In genomic region chrX:48997455-48997854, GRCh38 we compare ENCODE assay signal across 18 cellular contexts.
"Had no signal": no experiment of that assay in that cellular context is flagged by ENCODE, and none has a peak within 500 bp of the region (broad histone marks: within the 10 kb centered on the region; RNA-seq: fewer than 3 reads in every experiment).

No MANE protein-coding gene starts in this region.

- H3K9me3 ChIP-seq: heart right ventricle had no signal

- H3K27me3 ChIP-seq: tibial artery had no signal

- H3K27ac ChIP-seq: coronary artery, epithelial cell of prostate, heart right ventricle, tibial artery had no signal

- H3K4me3 ChIP-seq: coronary artery, heart right ventricle, tibial artery had no signal

- ATAC-seq: heart right ventricle, left cardiac atrium had no signal

- DNase-seq: activated CD4-positive, alpha-beta memory T cell treated with anti-CD3 and anti-CD28 coated beads, Interleukin-2, amount 10 ng/mL, durations not matched to agents 7 days and 5 days; activated CD4-positive, alpha-beta T cell treated with anti-CD3 and anti-CD28 coated beads for 48 hours; activated CD4-positive, CD25-positive, alpha-beta regulatory T cell; activated effector memory CD4-positive, alpha-beta T cell treated with anti-CD3 and anti-CD28 coated beads, Interleukin-2, amount 50 U/mL, for 16 hours; activated T-cell treated with anti-CD3 and anti-CD28 coated beads, Interleukin-2, amount 50 U/mL, for 24 hours; cerebellar nuclear complex; heart right ventricle; islet precursor cell; left cardiac atrium; stimulated activated CD4-positive, alpha-beta T cell treated with anti-CD3 and anti-CD28 coated beads, Interleukin-4, amount 100 ng/mL, for 1 hour; T-helper 9 cell; tibial artery had no signal

- H3K4me3 Mint-ChIP-seq: activated CD4-positive, alpha-beta memory T cell treated with anti-CD3 and anti-CD28 coated beads, Interleukin-2, amount 10 ng/mL, durations not matched to agents 7 days and 5 days; activated naive CD4-positive, alpha-beta T cell treated with anti-CD3 and anti-CD28 coated beads, Interleukin-2, amount 10 ng/mL, durations not matched to agents 7 days and 5 days; activated T-cell treated with anti-CD3 and anti-CD28 coated beads, Interleukin-2, amount 50 U/mL, for 24 hours; memory B cell; stimulated activated naive CD8-positive, alpha-beta T cell treated with anti-CD3 and anti-CD28 coated beads, Interleukin-15, Interleukin-2, amounts not matched to agents 100 ng/mL and 50 ng/mL, for 24 hours had no signal

- H3K27ac Mint-ChIP-seq: activated CD4-positive, alpha-beta memory T cell treated with anti-CD3 and anti-CD28 coated beads, Interleukin-2, amount 10 ng/mL, durations not matched to agents 7 days and 5 days; activated naive CD4-positive, alpha-beta T cell treated with anti-CD3 and anti-CD28 coated beads, Interleukin-2, amount 10 ng/mL, durations not matched to agents 7 days and 5 days; activated T-cell treated with anti-CD3 and anti-CD28 coated beads, Interleukin-2, amount 50 U/mL, for 24 hours; memory B cell; stimulated activated naive CD8-positive, alpha-beta T cell treated with anti-CD3 and anti-CD28 coated beads, Interleukin-15, Interleukin-2, amounts not matched to agents 100 ng/mL and 50 ng/mL, for 24 hours had no signal

- H3K9me3 Mint-ChIP-seq: activated CD4-positive, alpha-beta memory T cell treated with anti-CD3 and anti-CD28 coated beads, Interleukin-2, amount 10 ng/mL, durations not matched to agents 7 days and 5 days; activated naive CD4-positive, alpha-beta T cell treated with anti-CD3 and anti-CD28 coated beads, Interleukin-2, amount 10 ng/mL, durations not matched to agents 7 days and 5 days; activated T-cell treated with anti-CD3 and anti-CD28 coated beads, Interleukin-2, amount 50 U/mL, for 24 hours; memory B cell; stimulated activated naive CD8-positive, alpha-beta T cell treated with anti-CD3 and anti-CD28 coated beads, Interleukin-15, Interleukin-2, amounts not matched to agents 100 ng/mL and 50 ng/mL, for 24 hours had no signal

- H3K27me3 Mint-ChIP-seq: activated CD4-positive, alpha-beta memory T cell treated with anti-CD3 and anti-CD28 coated beads, Interleukin-2, amount 10 ng/mL, durations not matched to agents 7 days and 5 days; activated naive CD4-positive, alpha-beta T cell treated with anti-CD3 and anti-CD28 coated beads, Interleukin-2, amount 10 ng/mL, durations not matched to agents 7 days and 5 days; memory B cell; progenitor cell of endocrine pancreas; stimulated activated naive CD8-positive, alpha-beta T cell treated with anti-CD3 and anti-CD28 coated beads, Interleukin-15, Interleukin-2, amounts not matched to agents 100 ng/mL and 50 ng/mL, for 24 hours had no signal
